ENCODE assay signal across 1 cellular context in genomic region chr13:27997904-27998522, GRCh38.
TF ChIP-seq lines count a peak whose summit lies in the region.

No MANE protein-coding gene starts in this region.

TF ChIP-seq in HepG2, 621 proteins besides CTCF, POLR2A, EP300 and RAD21 (continued from another document):
- peak; percentile 81 for TF ChIP-seq STAG1 (CRISPR knock-in tag; IDR thresholded peaks at IDR 0.05)
- TF ChIP-seq ZNF205 (CRISPR knock-in tag; IDR thresholded peaks at IDR 0.05): no peak
- no peak for TF ChIP-seq SKI (IDR thresholded peaks at IDR 0.05; ENCODE audit: partially characterized antibody)
- TF ChIP-seq ZFY (CRISPR knock-in tag; IDR thresholded peaks at IDR 0.05): peak; percentile 67
